ENCODE assay signal across 8 cellular contexts in genomic region chr9:96874947-96875459, GRCh38. TPM values are rescaled to one million over a fixed set of nuclear protein-coding genes. Genes with fewer than 3 reads are reported as not detected.
DNase-seq lines count a peak whose midpoint lies in the region; ATAC-seq and TF ChIP-seq lines count a peak whose summit lies in the region.

No MANE protein-coding gene starts in this region.

- H3K27ac ChIP-seq in left ventricle myocardium inferior (replicated peaks) (peak overlapping the region; percentile 45), gastrocnemius medialis (peak overlapping the region; percentile 76 to 96 (median 89))

- H3K9me3 ChIP-seq in left ventricle myocardium inferior (replicated peaks) (no peaks in the 10 kb centered on the region), gastrocnemius medialis (no peaks in the 10 kb centered on the region)

- peaks cover 3% of the 10 kb centered on the region for H3K36me3 Mint-ChIP-seq in activated T-helper 2 cell treated with anti-CD3 and anti-CD28 coated beads, Interferon-gamma antibody, Interleukin-2, Interleukin-4, amounts not matched to agents 10 μg/mL and 5 μg/mL and 100 μg/mL, durations not matched to agents 14 hours and 24 hours and 36 hours (ENCODE audit: low read depth)

- ATAC-seq in HG02623 (IDR thresholded peaks at IDR 0.05; ENCODE audit: unreplicated experiment) (peak; percentile 43), gastrocnemius medialis (peak; percentile 92 to 93)

- peaks cover 39% of the 10 kb centered on the region for H3K27me3 ChIP-seq in left ventricle myocardium inferior (ENCODE audit: low read depth)
- peaks cover 18 to 31% (median 21%) of the 10 kb centered on the region in 3 donors for H3K27me3 ChIP-seq in gastrocnemius medialis

- H3K4me3 ChIP-seq in left ventricle myocardium inferior (peak overlapping the region; percentile 69), gastrocnemius medialis (peak overlapping the region; percentile 58 to 68 (median 64))

- DNase-seq in SIG-M5 treated with dmso at 0.1 percent for 504 hours (lab: John Stamatoyannopoulos, UW; ENCODE audit: unreplicated experiment) (peak; percentile 37), SIG-M5 (lab: John Stamatoyannopoulos, UW) (no peak), NCI-H2107 (lab: John Stamatoyannopoulos, UW) (peak; percentile 52), left ventricle myocardium inferior (no peak), gastrocnemius medialis (peak; percentile 73 to 87), ureter (ENCODE audit: low spot score) (no peak)
- DNase-seq in activated T-helper 2 cell treated with anti-CD3 and anti-CD28 coated beads, Interferon-gamma antibody, Interleukin-2, Interleukin-4, amounts not matched to agents 10 μg/mL and 5 μg/mL and 100 μg/mL, durations not matched to agents 14 hours and 24 hours and 36 hours (ENCODE audit: low spot score) = no peak

- TF ChIP-seq CTCF in left ventricle myocardium inferior (IDR thresholded peaks at IDR 0.05; ENCODE audit: borderline replicate concordance) = no peak
- TF ChIP-seq CTCF in gastrocnemius medialis (IDR thresholded peaks at IDR 0.05 in 4 of 5, conservative IDR thresholded peaks at IDR 0.05 in 1 of 5) = no peak

- H3K4me3 Mint-ChIP-seq in activated T-helper 2 cell treated with anti-CD3 and anti-CD28 coated beads, Interferon-gamma antibody, Interleukin-2, Interleukin-4, amounts not matched to agents 10 μg/mL and 5 μg/mL and 100 μg/mL, durations not matched to agents 14 hours and 24 hours and 36 hours (ENCODE audit: low read depth) = peak overlapping the region; percentile 86

- no peaks in the 10 kb centered on the region for H3K9me3 Mint-ChIP-seq in activated T-helper 2 cell treated with anti-CD3 and anti-CD28 coated beads, Interferon-gamma antibody, Interleukin-2, Interleukin-4, amounts not matched to agents 10 μg/mL and 5 μg/mL and 100 μg/mL, durations not matched to agents 14 hours and 24 hours and 36 hours

- H3K27ac Mint-ChIP-seq in activated T-helper 2 cell treated with anti-CD3 and anti-CD28 coated beads, Interferon-gamma antibody, Interleukin-2, Interleukin-4, amounts not matched to agents 10 μg/mL and 5 μg/mL and 100 μg/mL, durations not matched to agents 14 hours and 24 hours and 36 hours = peak overlapping the region; percentile 80

- intact Hi-C loops in activated T-helper 2 cell treated with anti-CD3 and anti-CD28 coated beads, Interferon-gamma antibody, Interleukin-2, Interleukin-4, amounts not matched to agents 10 μg/mL and 5 μg/mL and 100 μg/mL, durations not matched to agents 14 hours and 24 hours and 36 hours (cut with micrococcal nuclease) = loop anchor here (1.0 kb wide), 1 partner anchor 17 kb away; no protein-coding TSS in a partner anchor
- intact Hi-C loops in left ventricle myocardium inferior (cut with micrococcal nuclease) = no loop called here
- intact Hi-C loops in gastrocnemius medialis (cut with DNase I; ENCODE audit: low total_unique reads) = no loop called here

- no peaks in the 10 kb centered on the region for H3K36me3 ChIP-seq in left ventricle myocardium inferior
- H3K36me3 ChIP-seq in gastrocnemius medialis = no peaks in the 10 kb centered on the region

- peaks cover 27% of the 10 kb centered on the region for H3K4me1 ChIP-seq in left ventricle myocardium inferior
- peaks cover 7 to 13% of the 10 kb centered on the region in 2 donors for H3K4me1 ChIP-seq in gastrocnemius medialis

- peak in 1 of 2 donors; percentile 23 for TF ChIP-seq POLR2A in gastrocnemius medialis (IDR thresholded peaks at IDR 0.05)

- in situ Hi-C loops in gastrocnemius medialis (cut with MboI; ENCODE audit: low sequenced_read_pairs in 4 of 4) = loop anchor here in 3 of 4 donors (25.0 kb wide), 5 partner anchors 362 to 737 kb away; partner anchors contain the start of gene TDRD7 (in 2 of the 3)

- H3K27me3 Mint-ChIP-seq in activated T-helper 2 cell treated with anti-CD3 and anti-CD28 coated beads, Interferon-gamma antibody, Interleukin-2, Interleukin-4, amounts not matched to agents 10 μg/mL and 5 μg/mL and 100 μg/mL, durations not matched to agents 14 hours and 24 hours and 36 hours (ENCODE audit: low read depth) = peaks cover 24% of the 10 kb centered on the region

- peaks cover 26% of the 10 kb centered on the region for H3K4me1 Mint-ChIP-seq in activated T-helper 2 cell treated with anti-CD3 and anti-CD28 coated beads, Interferon-gamma antibody, Interleukin-2, Interleukin-4, amounts not matched to agents 10 μg/mL and 5 μg/mL and 100 μg/mL, durations not matched to agents 14 hours and 24 hours and 36 hours (ENCODE audit: low read depth)

RNA-seq across cellular contexts. Expression of gene ZNF782, which starts 20.7 kb away (rescaled TPM):
- 4.5 and 4.7 TPM in 2 replicates for total RNA-seq in activated T-helper 2 cell treated with anti-CD3 and anti-CD28 coated beads, Interferon-gamma antibody, Interleukin-2, Interleukin-4, amounts not matched to agents 10 μg/mL and 5 μg/mL and 100 μg/mL, durations not matched to agents 14 hours and 24 hours and 36 hours
- total RNA-seq in left ventricle myocardium inferior (3.7 TPM), gastrocnemius medialis (1 to 10 TPM; 4.0 to 8.4 (median 5.6) TPM), ureter (10.6 TPM)

RNA-seq across cellular contexts. Expression of gene NUTM2G, which starts 53.6 kb away (rescaled TPM):
- total RNA-seq in activated T-helper 2 cell treated with anti-CD3 and anti-CD28 coated beads, Interferon-gamma antibody, Interleukin-2, Interleukin-4, amounts not matched to agents 10 μg/mL and 5 μg/mL and 100 μg/mL, durations not matched to agents 14 hours and 24 hours and 36 hours = not detected in 2 replicates
- total RNA-seq in left ventricle myocardium inferior = not detected
- total RNA-seq in gastrocnemius medialis = not detected
- total RNA-seq in ureter = not detected

Comparison
In these comparisons a context has a peak if more than half of its experiments do, and no peak if none do; other contexts are left out.
1. DNase-seq: peak in SIG-M5 treated with dmso at 0.1 percent for 504 hours (single experiment), NCI-H2107 (single experiment) and gastrocnemius medialis (2 of 2); none in SIG-M5 (single experiment), activated T-helper 2 cell treated with anti-CD3 and anti-CD28 coated beads, Interferon-gamma antibody, Interleukin-2, Interleukin-4, amounts not matched to agents 10 μg/mL and 5 μg/mL and 100 μg/mL, durations not matched to agents 14 hours and 24 hours and 36 hours (single experiment), left ventricle myocardium inferior (single experiment) and ureter (single experiment).